ENCODE assay signal across 1 cellular context in the genomic region with DNA sequence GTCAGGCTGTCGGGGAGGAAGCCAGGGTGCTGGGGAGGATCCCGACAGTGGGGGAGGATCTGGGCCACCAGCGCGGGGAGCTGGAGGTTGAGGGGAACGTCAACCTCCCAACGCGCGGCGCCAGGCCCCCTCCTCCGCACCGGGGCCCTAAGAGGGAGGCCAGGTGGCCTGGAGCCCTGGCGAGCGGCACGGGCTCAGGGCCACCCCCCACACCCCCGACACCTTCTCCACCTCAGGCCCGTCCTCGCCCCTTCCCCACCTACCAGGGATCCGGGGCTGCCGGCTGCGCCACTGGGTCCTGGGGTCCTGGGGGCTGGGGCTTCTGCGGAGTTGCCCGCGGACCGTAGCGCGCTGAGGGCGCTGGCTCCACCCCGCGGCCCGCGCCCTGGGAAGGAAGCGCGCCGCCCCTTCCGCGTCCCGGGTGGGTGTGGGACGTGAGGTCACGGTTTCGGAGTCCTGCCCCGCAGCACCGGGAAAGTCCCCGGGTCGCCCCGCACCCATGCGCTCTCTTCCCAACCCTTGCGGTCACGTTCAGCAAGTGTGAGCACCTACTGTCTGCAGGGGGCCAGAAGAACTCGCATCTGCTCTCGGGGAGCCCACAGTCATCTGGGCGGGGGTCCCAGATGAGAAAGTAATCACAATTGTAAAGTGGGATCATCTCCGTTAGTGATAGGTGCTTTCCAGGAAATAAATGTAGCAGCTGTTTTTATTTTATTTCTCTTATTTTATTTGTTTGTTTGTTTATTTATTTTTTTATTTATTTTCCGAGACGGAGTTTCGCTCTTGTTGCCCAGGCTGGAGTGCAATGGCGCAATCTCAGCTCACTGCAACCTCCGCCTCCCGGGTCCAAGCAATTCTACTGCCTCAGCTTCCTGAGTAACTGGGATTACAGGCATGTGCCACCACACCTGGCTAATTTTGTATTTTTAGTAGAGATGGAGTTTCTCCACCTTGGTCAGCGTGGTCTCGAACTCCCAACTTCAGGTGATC.
TF ChIP-seq lines count a peak whose summit lies in the region.

A gene (minus strand): TSS at position 362 of the 990 bp plus-strand sequence. CDS start 13,335 bp downstream, outside the sequence.

TF ChIP-seq in K562, 482 proteins besides CTCF, POLR2A, EP300 and RAD21 (continued from another document and continues in another):
- TF ChIP-seq, protein P1, sequence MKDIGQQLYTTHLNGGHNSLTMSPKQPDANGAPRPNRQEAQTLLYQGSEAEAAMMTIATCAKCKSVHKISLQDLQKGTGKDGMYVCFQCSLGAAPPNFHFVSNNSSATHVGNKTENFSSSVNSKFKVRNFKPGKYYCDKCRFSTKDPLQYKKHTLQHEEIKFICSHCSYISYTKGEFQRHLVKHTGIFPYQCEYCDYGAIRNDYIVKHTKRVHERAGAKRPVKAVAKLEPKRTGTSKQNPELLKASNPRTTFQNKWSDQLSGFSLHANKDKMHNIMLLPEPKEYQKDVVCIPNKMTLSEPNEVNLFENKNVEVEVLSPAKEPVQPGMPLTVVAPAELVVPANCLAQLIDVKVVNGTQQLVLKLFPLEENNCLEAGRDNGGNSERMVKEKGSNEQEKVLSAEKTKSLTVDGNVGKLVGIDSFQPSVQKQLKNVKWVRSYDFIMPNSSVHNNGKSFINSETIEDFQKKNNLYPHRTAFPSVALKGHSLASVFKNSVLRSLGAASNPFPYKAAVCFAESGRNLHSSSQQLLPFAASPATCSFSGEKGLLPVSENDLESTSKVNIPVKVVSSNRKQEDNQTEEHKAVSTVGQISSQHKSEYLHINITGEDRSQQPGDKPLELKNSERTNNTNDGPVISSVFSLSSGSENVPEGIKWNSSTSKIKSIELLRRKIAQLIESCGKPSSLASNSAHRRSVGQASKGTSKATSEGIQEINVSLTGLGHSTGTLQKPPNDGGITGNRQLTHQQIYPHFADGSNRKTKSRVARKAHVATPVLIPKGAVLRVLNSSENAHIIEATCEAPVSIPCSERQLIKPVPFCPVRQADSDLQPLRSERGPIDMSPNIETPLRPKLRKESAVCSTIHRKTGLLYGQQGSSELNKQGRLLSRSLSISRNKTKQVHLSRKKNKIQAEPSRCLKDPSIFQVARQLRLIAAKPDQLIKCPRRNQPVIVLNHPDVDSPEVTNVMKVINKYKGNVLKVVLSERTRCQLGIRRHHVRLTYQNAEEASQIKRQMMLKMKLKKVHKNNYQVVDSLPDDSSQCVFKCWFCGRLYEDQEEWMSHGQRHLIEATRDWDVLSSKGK (CRISPR knock-in tag; IDR thresholded peaks at IDR 0.05), result no peak
- TF ChIP-seq, protein P2, sequence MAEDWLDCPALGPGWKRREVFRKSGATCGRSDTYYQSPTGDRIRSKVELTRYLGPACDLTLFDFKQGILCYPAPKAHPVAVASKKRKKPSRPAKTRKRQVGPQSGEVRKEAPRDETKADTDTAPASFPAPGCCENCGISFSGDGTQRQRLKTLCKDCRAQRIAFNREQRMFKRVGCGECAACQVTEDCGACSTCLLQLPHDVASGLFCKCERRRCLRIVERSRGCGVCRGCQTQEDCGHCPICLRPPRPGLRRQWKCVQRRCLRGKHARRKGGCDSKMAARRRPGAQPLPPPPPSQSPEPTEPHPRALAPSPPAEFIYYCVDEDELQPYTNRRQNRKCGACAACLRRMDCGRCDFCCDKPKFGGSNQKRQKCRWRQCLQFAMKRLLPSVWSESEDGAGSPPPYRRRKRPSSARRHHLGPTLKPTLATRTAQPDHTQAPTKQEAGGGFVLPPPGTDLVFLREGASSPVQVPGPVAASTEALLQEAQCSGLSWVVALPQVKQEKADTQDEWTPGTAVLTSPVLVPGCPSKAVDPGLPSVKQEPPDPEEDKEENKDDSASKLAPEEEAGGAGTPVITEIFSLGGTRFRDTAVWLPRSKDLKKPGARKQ (CRISPR knock-in tag; IDR thresholded peaks at IDR 0.05), result no peak
- TF ChIP-seq OTX1 (CRISPR knock-in tag; IDR thresholded peaks at IDR 0.05), result no peak
- no peak for TF ChIP-seq ZFP30 (CRISPR knock-in tag; IDR thresholded peaks at IDR 0.05; ENCODE audit: borderline replicate concordance)
- TF ChIP-seq FOS (IDR thresholded peaks at IDR 0.05; ENCODE audit: extremely low read depth, insufficient read length), result no peak
- TF ChIP-seq, protein P3, sequence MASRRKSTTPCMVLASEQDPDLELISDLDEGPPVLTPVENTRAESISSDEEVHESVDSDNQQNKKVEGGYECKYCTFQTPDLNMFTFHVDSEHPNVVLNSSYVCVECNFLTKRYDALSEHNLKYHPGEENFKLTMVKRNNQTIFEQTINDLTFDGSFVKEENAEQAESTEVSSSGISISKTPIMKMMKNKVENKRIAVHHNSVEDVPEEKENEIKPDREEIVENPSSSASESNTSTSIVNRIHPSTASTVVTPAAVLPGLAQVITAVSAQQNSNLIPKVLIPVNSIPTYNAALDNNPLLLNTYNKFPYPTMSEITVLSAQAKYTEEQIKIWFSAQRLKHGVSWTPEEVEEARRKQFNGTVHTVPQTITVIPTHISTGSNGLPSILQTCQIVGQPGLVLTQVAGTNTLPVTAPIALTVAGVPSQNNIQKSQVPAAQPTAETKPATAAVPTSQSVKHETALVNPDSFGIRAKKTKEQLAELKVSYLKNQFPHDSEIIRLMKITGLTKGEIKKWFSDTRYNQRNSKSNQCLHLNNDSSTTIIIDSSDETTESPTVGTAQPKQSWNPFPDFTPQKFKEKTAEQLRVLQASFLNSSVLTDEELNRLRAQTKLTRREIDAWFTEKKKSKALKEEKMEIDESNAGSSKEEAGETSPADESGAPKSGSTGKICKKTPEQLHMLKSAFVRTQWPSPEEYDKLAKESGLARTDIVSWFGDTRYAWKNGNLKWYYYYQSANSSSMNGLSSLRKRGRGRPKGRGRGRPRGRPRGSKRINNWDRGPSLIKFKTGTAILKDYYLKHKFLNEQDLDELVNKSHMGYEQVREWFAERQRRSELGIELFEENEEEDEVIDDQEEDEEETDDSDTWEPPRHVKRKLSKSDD (conservative IDR thresholded peaks at IDR 0.05; ENCODE audit: low read length), result no peak
- no peak for TF ChIP-seq ZNF444 (CRISPR knock-in tag; IDR thresholded peaks at IDR 0.05)
- TF ChIP-seq TFAM (CRISPR knock-in tag; conservative IDR thresholded peaks at IDR 0.05), result no peak
- TF ChIP-seq NCOA1 (IDR thresholded peaks at IDR 0.05; ENCODE audit: low read depth), result no peak
- TF ChIP-seq XRCC3 (IDR thresholded peaks at IDR 0.05), result no peak
- no peak for TF ChIP-seq RBM25 (IDR thresholded peaks at IDR 0.05; ENCODE audit: low read depth, low read length, severe bottlenecking)
- TF ChIP-seq PHF8 (IDR thresholded peaks at IDR 0.05; ENCODE audit: borderline replicate concordance, low read length), result peak; percentile 83
- TF ChIP-seq, protein P4, sequence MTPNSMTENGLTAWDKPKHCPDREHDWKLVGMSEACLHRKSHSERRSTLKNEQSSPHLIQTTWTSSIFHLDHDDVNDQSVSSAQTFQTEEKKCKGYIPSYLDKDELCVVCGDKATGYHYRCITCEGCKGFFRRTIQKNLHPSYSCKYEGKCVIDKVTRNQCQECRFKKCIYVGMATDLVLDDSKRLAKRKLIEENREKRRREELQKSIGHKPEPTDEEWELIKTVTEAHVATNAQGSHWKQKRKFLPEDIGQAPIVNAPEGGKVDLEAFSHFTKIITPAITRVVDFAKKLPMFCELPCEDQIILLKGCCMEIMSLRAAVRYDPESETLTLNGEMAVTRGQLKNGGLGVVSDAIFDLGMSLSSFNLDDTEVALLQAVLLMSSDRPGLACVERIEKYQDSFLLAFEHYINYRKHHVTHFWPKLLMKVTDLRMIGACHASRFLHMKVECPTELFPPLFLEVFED (CRISPR knock-in tag; conservative IDR thresholded peaks at IDR 0.05), result no peak
- peak; percentile 68 for TF ChIP-seq CTBP1 (IDR thresholded peaks at IDR 0.05; ENCODE audit: borderline replicate concordance)
- TF ChIP-seq NR2F6 (CRISPR knock-in tag; IDR thresholded peaks at IDR 0.05), result no peak
- TF ChIP-seq, protein P5, sequence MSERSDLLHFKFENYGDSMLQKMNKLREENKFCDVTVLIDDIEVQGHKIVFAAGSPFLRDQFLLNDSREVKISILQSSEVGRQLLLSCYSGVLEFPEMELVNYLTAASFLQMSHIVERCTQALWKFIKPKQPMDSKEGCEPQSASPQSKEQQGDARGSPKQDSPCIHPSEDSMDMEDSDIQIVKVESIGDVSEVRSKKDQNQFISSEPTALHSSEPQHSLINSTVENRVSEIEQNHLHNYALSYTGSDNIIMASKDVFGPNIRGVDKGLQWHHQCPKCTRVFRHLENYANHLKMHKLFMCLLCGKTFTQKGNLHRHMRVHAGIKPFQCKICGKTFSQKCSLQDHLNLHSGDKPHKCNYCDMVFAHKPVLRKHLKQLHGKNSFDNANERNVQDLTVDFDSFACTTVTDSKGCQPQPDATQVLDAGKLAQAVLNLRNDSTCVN (CRISPR knock-in tag; IDR thresholded peaks at IDR 0.05), result no peak
- no peak for TF ChIP-seq FOXA1 (IDR thresholded peaks at IDR 0.05; ENCODE audit: borderline replicate concordance)
- TF ChIP-seq FOXM1 (IDR thresholded peaks at IDR 0.05; ENCODE audit: low read depth), result no peak
- no peak for TF ChIP-seq FOXM1 (CRISPR knock-in tag; IDR thresholded peaks at IDR 0.05; ENCODE audit: low read depth)
- TF ChIP-seq LEF1 (IDR thresholded peaks at IDR 0.05), result no peak
- no peak for TF ChIP-seq SMARCC2 (IDR thresholded peaks at IDR 0.05; ENCODE audit: low read depth)
- no peak for TF ChIP-seq RCOR1 (IDR thresholded peaks at IDR 0.05; ENCODE audit: borderline replicate concordance in 1 of 2, low read depth in 2 of 2, low read length in 2 of 2)
- TF ChIP-seq, protein P6, sequence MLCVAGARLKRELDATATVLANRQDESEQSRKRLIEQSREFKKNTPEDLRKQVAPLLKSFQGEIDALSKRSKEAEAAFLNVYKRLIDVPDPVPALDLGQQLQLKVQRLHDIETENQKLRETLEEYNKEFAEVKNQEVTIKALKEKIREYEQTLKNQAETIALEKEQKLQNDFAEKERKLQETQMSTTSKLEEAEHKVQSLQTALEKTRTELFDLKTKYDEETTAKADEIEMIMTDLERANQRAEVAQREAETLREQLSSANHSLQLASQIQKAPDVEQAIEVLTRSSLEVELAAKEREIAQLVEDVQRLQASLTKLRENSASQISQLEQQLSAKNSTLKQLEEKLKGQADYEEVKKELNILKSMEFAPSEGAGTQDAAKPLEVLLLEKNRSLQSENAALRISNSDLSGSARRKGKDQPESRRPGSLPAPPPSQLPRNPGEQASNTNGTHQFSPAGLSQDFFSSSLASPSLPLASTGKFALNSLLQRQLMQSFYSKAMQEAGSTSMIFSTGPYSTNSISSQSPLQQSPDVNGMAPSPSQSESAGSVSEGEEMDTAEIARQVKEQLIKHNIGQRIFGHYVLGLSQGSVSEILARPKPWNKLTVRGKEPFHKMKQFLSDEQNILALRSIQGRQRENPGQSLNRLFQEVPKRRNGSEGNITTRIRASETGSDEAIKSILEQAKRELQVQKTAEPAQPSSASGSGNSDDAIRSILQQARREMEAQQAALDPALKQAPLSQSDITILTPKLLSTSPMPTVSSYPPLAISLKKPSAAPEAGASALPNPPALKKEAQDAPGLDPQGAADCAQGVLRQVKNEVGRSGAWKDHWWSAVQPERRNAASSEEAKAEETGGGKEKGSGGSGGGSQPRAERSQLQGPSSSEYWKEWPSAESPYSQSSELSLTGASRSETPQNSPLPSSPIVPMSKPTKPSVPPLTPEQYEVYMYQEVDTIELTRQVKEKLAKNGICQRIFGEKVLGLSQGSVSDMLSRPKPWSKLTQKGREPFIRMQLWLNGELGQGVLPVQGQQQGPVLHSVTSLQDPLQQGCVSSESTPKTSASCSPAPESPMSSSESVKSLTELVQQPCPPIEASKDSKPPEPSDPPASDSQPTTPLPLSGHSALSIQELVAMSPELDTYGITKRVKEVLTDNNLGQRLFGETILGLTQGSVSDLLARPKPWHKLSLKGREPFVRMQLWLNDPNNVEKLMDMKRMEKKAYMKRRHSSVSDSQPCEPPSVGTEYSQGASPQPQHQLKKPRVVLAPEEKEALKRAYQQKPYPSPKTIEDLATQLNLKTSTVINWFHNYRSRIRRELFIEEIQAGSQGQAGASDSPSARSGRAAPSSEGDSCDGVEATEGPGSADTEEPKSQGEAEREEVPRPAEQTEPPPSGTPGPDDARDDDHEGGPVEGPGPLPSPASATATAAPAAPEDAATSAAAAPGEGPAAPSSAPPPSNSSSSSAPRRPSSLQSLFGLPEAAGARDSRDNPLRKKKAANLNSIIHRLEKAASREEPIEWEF (CRISPR knock-in tag; IDR thresholded peaks at IDR 0.05), result no peak
- no peak for TF ChIP-seq ZNF146 (CRISPR knock-in tag; IDR thresholded peaks at IDR 0.05; ENCODE audit: unreplicated experiment)
- peak; percentile 63; the same call in 1 of the 2 replicates for TF ChIP-seq RB1 (IDR thresholded peaks at IDR 0.05; ENCODE audit: low read depth)
- TF ChIP-seq, protein P7, sequence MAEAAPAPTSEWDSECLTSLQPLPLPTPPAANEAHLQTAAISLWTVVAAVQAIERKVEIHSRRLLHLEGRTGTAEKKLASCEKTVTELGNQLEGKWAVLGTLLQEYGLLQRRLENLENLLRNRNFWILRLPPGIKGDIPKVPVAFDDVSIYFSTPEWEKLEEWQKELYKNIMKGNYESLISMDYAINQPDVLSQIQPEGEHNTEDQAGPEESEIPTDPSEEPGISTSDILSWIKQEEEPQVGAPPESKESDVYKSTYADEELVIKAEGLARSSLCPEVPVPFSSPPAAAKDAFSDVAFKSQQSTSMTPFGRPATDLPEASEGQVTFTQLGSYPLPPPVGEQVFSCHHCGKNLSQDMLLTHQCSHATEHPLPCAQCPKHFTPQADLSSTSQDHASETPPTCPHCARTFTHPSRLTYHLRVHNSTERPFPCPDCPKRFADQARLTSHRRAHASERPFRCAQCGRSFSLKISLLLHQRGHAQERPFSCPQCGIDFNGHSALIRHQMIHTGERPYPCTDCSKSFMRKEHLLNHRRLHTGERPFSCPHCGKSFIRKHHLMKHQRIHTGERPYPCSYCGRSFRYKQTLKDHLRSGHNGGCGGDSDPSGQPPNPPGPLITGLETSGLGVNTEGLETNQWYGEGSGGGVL (CRISPR knock-in tag; IDR thresholded peaks at IDR 0.05), result no peak
- no peak for TF ChIP-seq BDP1 (IDR thresholded peaks at IDR 0.05; ENCODE audit: insufficient read depth, insufficient read length)
- TF ChIP-seq, protein P8, sequence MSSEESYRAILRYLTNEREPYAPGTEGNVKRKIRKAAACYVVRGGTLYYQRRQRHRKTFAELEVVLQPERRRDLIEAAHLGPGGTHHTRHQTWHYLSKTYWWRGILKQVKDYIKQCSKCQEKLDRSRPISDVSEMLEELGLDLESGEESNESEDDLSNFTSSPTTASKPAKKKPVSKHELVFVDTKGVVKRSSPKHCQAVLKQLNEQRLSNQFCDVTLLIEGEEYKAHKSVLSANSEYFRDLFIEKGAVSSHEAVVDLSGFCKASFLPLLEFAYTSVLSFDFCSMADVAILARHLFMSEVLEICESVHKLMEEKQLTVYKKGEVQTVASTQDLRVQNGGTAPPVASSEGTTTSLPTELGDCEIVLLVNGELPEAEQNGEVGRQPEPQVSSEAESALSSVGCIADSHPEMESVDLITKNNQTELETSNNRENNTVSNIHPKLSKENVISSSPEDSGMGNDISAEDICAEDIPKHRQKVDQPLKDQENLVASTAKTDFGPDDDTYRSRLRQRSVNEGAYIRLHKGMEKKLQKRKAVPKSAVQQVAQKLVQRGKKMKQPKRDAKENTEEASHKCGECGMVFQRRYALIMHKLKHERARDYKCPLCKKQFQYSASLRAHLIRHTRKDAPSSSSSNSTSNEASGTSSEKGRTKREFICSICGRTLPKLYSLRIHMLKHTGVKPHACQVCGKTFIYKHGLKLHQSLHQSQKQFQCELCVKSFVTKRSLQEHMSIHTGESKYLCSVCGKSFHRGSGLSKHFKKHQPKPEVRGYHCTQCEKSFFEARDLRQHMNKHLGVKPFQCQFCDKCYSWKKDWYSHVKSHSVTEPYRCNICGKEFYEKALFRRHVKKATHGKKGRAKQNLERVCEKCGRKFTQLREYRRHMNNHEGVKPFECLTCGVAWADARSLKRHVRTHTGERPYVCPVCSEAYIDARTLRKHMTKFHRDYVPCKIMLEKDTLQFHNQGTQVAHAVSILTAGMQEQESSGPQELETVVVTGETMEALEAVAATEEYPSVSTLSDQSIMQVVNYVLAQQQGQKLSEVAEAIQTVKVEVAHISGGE (CRISPR knock-in tag; IDR thresholded peaks at IDR 0.05), result 0 out of 6 replicates have a peak, but pooled peaks of 1 of the 3 experiments have one; percentile 18
- peak; percentile 82 for TF ChIP-seq CEBPB (tag; IDR thresholded peaks at IDR 0.05)
- no peak for TF ChIP-seq MTF1 (CRISPR knock-in tag; IDR thresholded peaks at IDR 0.05; ENCODE audit: borderline replicate concordance)
- no peak; a peak in 1 of 4 replicates for TF ChIP-seq TRIM24 (IDR thresholded peaks at IDR 0.05)
- no peak for TF ChIP-seq ZNF174 (CRISPR knock-in tag; IDR thresholded peaks at IDR 0.05)
